1 cellular context compared by ENCODE assay signal in the genomic region with DNA sequence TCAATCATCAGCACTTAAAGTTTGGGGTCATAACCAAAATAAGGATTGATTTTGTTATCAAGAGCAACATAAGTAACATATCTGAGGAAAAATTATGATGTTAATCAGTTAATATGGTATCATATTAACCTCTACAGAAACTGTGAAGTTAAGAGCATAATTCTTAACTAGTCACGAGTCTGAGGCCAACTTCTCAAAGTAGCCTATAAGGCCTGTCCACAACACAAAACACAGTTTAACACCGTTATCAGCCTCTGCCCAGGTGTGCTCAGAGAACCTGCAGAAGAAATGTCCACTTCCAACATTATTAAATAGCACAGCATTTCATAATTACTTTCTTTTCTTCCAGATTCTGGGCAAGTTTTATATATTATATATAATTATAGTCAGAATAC.
TF ChIP-seq lines count a peak whose summit lies in the region.

No MANE protein-coding gene starts in this region.

TF ChIP-seq in H1, 55 proteins besides CTCF, POLR2A, EP300 and RAD21:
- TF ChIP-seq CREB1 (IDR thresholded peaks at IDR 0.05) (no peak), TCF12 (IDR thresholded peaks at IDR 0.05; ENCODE audit: low read depth, low read length) (no peak), GTF2F1 (IDR thresholded peaks at IDR 0.05; ENCODE audit: borderline replicate concordance, low read depth, low read length) (no peak), POU5F1 (IDR thresholded peaks at IDR 0.05; ENCODE audit: low read depth, low read length) (no peak), FOSL1 (IDR thresholded peaks at IDR 0.05; ENCODE audit: insufficient read depth, low read depth, low read length) (no peak), MAFK (IDR thresholded peaks at IDR 0.05; ENCODE audit: low read depth, low read length) (no peak), TAF1 (IDR thresholded peaks at IDR 0.05; ENCODE audit: low read depth, low read length) (no peak), CEBPB (IDR thresholded peaks at IDR 0.05; ENCODE audit: low read depth, low read length) (no peak), ASH2L (IDR thresholded peaks at IDR 0.05; ENCODE audit: low read length) (no peak), NANOG (IDR thresholded peaks at IDR 0.05; ENCODE audit: insufficient read depth, low read depth, low read length, poor library complexity, severe bottlenecking) (no peak), SAP30 (IDR thresholded peaks at IDR 0.05; ENCODE audit: insufficient read depth, insufficient replicate concordance, low read length) (no peak), TEAD4 (IDR thresholded peaks at IDR 0.05; ENCODE audit: low read depth, low read length) (no peak), PHF8 (conservative IDR thresholded peaks at IDR 0.05; ENCODE audit: low read depth, low read length) (no peak), KDM1A (IDR thresholded peaks at IDR 0.05; ENCODE audit: borderline replicate concordance, low read length) (no peak), SP1 (IDR thresholded peaks at IDR 0.05; ENCODE audit: low read depth, low read length) (no peak), RBBP5 (IDR thresholded peaks at IDR 0.05; ENCODE audit: borderline replicate concordance, low read depth, low read length) (no peak)
TF ChIP-seq in H1: peak in this region for 0.
